ENCODE assay signal across 14 cellular contexts in the genomic region with DNA sequence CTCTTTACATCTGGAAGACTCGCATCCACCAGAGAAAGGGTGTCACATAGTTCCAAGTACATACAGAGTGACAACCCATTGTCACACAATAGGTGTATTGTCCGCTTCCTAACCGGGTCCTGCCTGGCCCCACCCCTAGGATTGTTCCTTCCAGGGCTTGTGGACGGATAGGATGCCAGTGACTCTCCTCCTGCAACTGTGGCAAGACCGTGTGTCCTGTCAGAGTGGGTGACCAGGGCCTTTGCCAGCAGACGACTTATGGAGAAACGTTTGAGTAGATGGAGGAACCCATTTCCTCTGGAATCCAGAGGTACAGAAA.
A peak's percentile ranks its signal among the peaks of the same experiment; 100 is the strongest.
DNase-seq lines count a peak whose midpoint lies in the region; ATAC-seq and TF ChIP-seq lines count a peak whose summit lies in the region.
"Had no signal": no experiment of that assay in that cellular context is flagged by ENCODE, and none has a peak within 500 bp of the region (broad histone marks: within the 10 kb centered on the region; RNA-seq: fewer than 3 reads in every experiment).

No MANE protein-coding gene starts in this region.

- H3K9me3 ChIP-seq in DOHH2 (ENCODE audit: control insufficient read depth, insufficient read depth, low read length) (no peaks in the 10 kb centered on the region), SU-DHL-6 (ENCODE audit: insufficient read depth, low read length) (no peaks in the 10 kb centered on the region)
- H3K9me3 ChIP-seq: SK-N-SH had no signal

- intact Hi-C loops in left colon (cut with DNase I, micrococcal nuclease) = no loop called here

- H3K4me2 ChIP-seq in DOHH2 (ENCODE audit: low read length) = peak overlapping the region; percentile 67
- H3K4me2 ChIP-seq in SU-DHL-6 (ENCODE audit: low read depth, low read length, poor library complexity, severe bottlenecking) = peak overlapping the region; percentile 40
- H3K4me2 ChIP-seq: SK-N-SH had no signal

- H3K36me3 ChIP-seq in DOHH2 (ENCODE audit: control insufficient read depth, low read length) (peaks cover 10% of the 10 kb centered on the region), SU-DHL-6 (ENCODE audit: low read length) (no peaks in the 10 kb centered on the region)

- H3K27me3 ChIP-seq in DOHH2 (ENCODE audit: control insufficient read depth, low read length) (no peaks in the 10 kb centered on the region), SU-DHL-6 (ENCODE audit: low read length) (no peaks in the 10 kb centered on the region)

- H3F3A ChIP-seq in DOHH2 (ENCODE audit: control insufficient read depth, insufficient read depth) (no peaks in the 10 kb centered on the region; the same call in 1 of the 2 replicates), SU-DHL-6 (ENCODE audit: insufficient read depth) (no peaks in the 10 kb centered on the region)

- H2AFZ ChIP-seq in SU-DHL-6 (ENCODE audit: low read depth, low read length, severe bottlenecking) = no peak overlapping the region

- H3K9me2 ChIP-seq in DOHH2 (replicated peaks; ENCODE audit: control insufficient read depth, low read length) (no peaks in the 10 kb centered on the region), SU-DHL-6 (replicated peaks; ENCODE audit: insufficient read depth, low read length) (no peaks in the 10 kb centered on the region)
- H3K9me2 ChIP-seq: SK-N-SH had no signal

- DNase-seq in globus pallidus (ENCODE audit: low spot score) = peak; percentile 82
- DNase-seq in substantia nigra (lab: John Stamatoyannopoulos, UW) = peak in 25 of 49 donors; percentile 3 to 66 (median 28)
- DNase-seq in SHP77 (lab: John Stamatoyannopoulos, UW) = no peak
- no peak for DNase-seq in left colon
- DNase-seq in NCI-H526 (lab: John Stamatoyannopoulos, UW) = no peak
- DNase-seq: DMS53, NCI-H2081 treated with DMSO at 0.1 percent for 48 hours, NCI-H2227 treated with DMSO at 0.1 percent for 48 hours, NCI-H526 treated with DMSO at 0.1 percent for 48 hours, SK-N-SH had no signal

- H3K79me2 ChIP-seq in DOHH2 (ENCODE audit: control insufficient read depth, low read length) (no peaks in the 10 kb centered on the region), SU-DHL-6 (ENCODE audit: insufficient read depth, low read length) (no peaks in the 10 kb centered on the region)

- peak overlapping the region; percentile 59 for H3K4me3 ChIP-seq in DOHH2 (ENCODE audit: low read length)
- no peak overlapping the region for H3K4me3 ChIP-seq in SU-DHL-6 (ENCODE audit: insufficient read depth, low read length, poor library complexity, severe bottlenecking)
- H3K4me3 ChIP-seq: K562 had no signal

- ATAC-seq in left colon = no peak
- ATAC-seq: K562, Right ventricle myocardium inferior had no signal

- peak overlapping the region; percentile 83 for H3K27ac ChIP-seq in DOHH2 (ENCODE audit: low read depth, low read length)
- H3K27ac ChIP-seq in SU-DHL-6 (ENCODE audit: low read depth, low read length) = peak overlapping the region; percentile 80
- no peak overlapping the region for H3K27ac ChIP-seq in substantia nigra (ENCODE audit: low read depth, low read length, poor library complexity, severe bottlenecking)

- TF ChIP-seq CTCF in DOHH2 (IDR thresholded peaks at IDR 0.05; ENCODE audit: low read depth, low read length, poor library complexity, severe bottlenecking) = no peak
- TF ChIP-seq CTCF in SU-DHL-6 (IDR thresholded peaks at IDR 0.05; ENCODE audit: insufficient read depth, low read length, poor library complexity, severe bottlenecking) = no peak

- peaks cover 59% of the 10 kb centered on the region for H3K4me1 ChIP-seq in DOHH2 (ENCODE audit: control insufficient read depth, low read length)

- H4K20me1 ChIP-seq in DOHH2 (ENCODE audit: control insufficient read depth, insufficient read depth, low read depth, low read length) (no peaks in the 10 kb centered on the region), SU-DHL-6 (ENCODE audit: low read depth, low read length) (no peaks in the 10 kb centered on the region)

- H3K9ac ChIP-seq in SU-DHL-6 (ENCODE audit: low read length) = peak overlapping the region; percentile 9; the same call in 1 of the 2 replicates
- H3K9ac ChIP-seq: SK-N-SH had no signal

Comparison
In these comparisons a context has a peak if more than half of its experiments do, and no peak if none do; other contexts are left out.
1. DNase-seq: peak in globus pallidus (single experiment) and substantia nigra (25 of 49); none in SHP77 (0 of 2), left colon (0 of 2) and NCI-H526 (0 of 2).